Comparison of ENCODE assay signal across 9 cellular contexts in genomic region chr9:35688558-35689350, GRCh38. TPM values are rescaled to one million over a fixed set of nuclear protein-coding genes. Genes with fewer than 3 reads are reported as not detected.
DNase-seq lines count a peak whose midpoint lies in the region; ATAC-seq and TF ChIP-seq lines count a peak whose summit lies in the region.
"Had no signal": no experiment of that assay in that cellular context is flagged by ENCODE, and none has a peak within 500 bp of the region (broad histone marks: within the 10 kb centered on the region; RNA-seq: fewer than 3 reads in every experiment).

No MANE protein-coding gene starts in this region.

- H3K27ac ChIP-seq in CD4-positive, alpha-beta memory T cell (ENCODE audit: low read depth, low read length): no peak overlapping the region

- no peaks in the 10 kb centered on the region for H3K36me3 Mint-ChIP-seq in CD4-positive, alpha-beta memory T cell

- H3K4me3 Mint-ChIP-seq in CD4-positive, alpha-beta memory T cell: peak overlapping the region in 7 of 8 donors; percentile 34 to 84 (median 64)

- no peak for DNase-seq in CD4-positive, alpha-beta memory T cell
- peak; percentile 70 for DNase-seq in MV-4-11 (lab: John Stamatoyannopoulos, UW)
- DNase-seq in choroid plexus epithelial cell (ENCODE audit: low read depth): peak; percentile 83
- peak in 1 of 3 donors; percentile 35 for DNase-seq in mucosa of descending colon
- no peak for DNase-seq in pons (ENCODE audit: low spot score)
- DNase-seq in HEK293T (ENCODE audit: extremely low spot score): no peak
- no peak for DNase-seq in erythroblast (lab: John Stamatoyannopoulos, UW)

- H3K27ac Mint-ChIP-seq in CD4-positive, alpha-beta memory T cell: peak overlapping the region; percentile 42 to 77 (median 75)

- H3K27me3 ChIP-seq in CD4-positive, alpha-beta memory T cell (ENCODE audit: insufficient read depth, low read length): no peaks in the 10 kb centered on the region

- peaks cover 6% of the 10 kb centered on the region for H3K4me1 ChIP-seq in CD4-positive, alpha-beta memory T cell (ENCODE audit: insufficient read depth, low read length)
- peaks cover 7% of the 10 kb centered on the region for H3K4me1 ChIP-seq in mucosa of descending colon (ENCODE audit: low read depth)

- TF ChIP-seq CTCF in choroid plexus epithelial cell (conservative IDR thresholded peaks at IDR 0.05; ENCODE audit: low read depth, low read length): no peak
- TF ChIP-seq CTCF in mucosa of descending colon (IDR thresholded peaks at IDR 0.05): no peak

- ATAC-seq in mucosa of descending colon (peak; percentile 8), HG03520 (IDR thresholded peaks at IDR 0.05; ENCODE audit: unreplicated experiment) (no peak)

- H3K9me3 Mint-ChIP-seq in CD4-positive, alpha-beta memory T cell: no peaks in the 10 kb centered on the region

- CTCF ChIA-PET in CD4-positive, alpha-beta memory T cell (lab: Charles Lee; ENCODE audit: partially characterized antibody): interaction anchor here (0.8 to 2.3 kb wide), 6 partner anchors 9 to 77 kb away, joined by 3 to 35 read pairs (median 4); partner anchors contain the start of genes ARHGEF39, CCDC107 and RMRP
- CTCF ChIA-PET in HEK293T (lab: Yijun Ruan, JAX): interaction anchor here (0.5 to 1.8 kb wide), 2 partner anchors 7 to 149 kb away, joined by 3 to 10 read pairs; no protein-coding TSS in a partner anchor

- no peak for TF ChIP-seq POLR2A in erythroblast (IDR thresholded peaks at IDR 0.05; ENCODE audit: low read length)

- no peaks in the 10 kb centered on the region for H3K9me3 ChIP-seq in CD4-positive, alpha-beta memory T cell (ENCODE audit: control insufficient read depth in 1 of 2, low read length in 2 of 2)
- H3K9me3 ChIP-seq in mucosa of descending colon: no peaks in the 10 kb centered on the region

- H3K4me1 Mint-ChIP-seq in CD4-positive, alpha-beta memory T cell: peaks cover 6 to 33% (median 16%) of the 10 kb centered on the region in 4 donors

- H3K36me3 ChIP-seq in CD4-positive, alpha-beta memory T cell (ENCODE audit: insufficient read depth, low read length): no peaks in the 10 kb centered on the region
- no peaks in the 10 kb centered on the region for H3K36me3 ChIP-seq in mucosa of descending colon (ENCODE audit: low read depth)

- no peak overlapping the region for H3K4me3 ChIP-seq in CD4-positive, alpha-beta memory T cell (ENCODE audit: low read length in 2 of 2)
- H3K4me3 ChIP-seq in choroid plexus epithelial cell (ENCODE audit: low read depth, low read length) (peak overlapping the region; percentile 78), mucosa of descending colon (no peak overlapping the region)

- no peaks in the 10 kb centered on the region for H3K27me3 Mint-ChIP-seq in CD4-positive, alpha-beta memory T cell

- intact Hi-C loops in CD4-positive, alpha-beta memory T cell (cut with micrococcal nuclease): no loop called here
- intact Hi-C loops in mucosa of descending colon (cut with DNase I, micrococcal nuclease): no loop called here

- POLR2A ChIA-PET in CD4-positive, alpha-beta memory T cell (lab: Charles Lee; ENCODE audit: partially characterized antibody): interaction anchor here (0.6 to 12.0 kb wide), 6 partner anchors 9 to 1345 kb away, joined by 3 to 160 read pairs (median 8); partner anchors contain the start of genes ARHGEF39, CCDC107, RMRP and SIT1
- POLR2A ChIA-PET in HEK293T (lab: Yijun Ruan, JAX): interaction anchor here (1.7 kb wide), 1 partner anchor 24 kb away, joined by 8 read pairs; the partner anchor contains the start of gene ARHGEF39

TF ChIP-seq in HEK293T, 16 proteins besides CTCF, POLR2A, EP300 and RAD21:
- no peak for TF ChIP-seq FOXM1 (IDR thresholded peaks at IDR 0.05; ENCODE audit: borderline replicate concordance)
- TF ChIP-seq LEF1 (IDR thresholded peaks at IDR 0.05; ENCODE audit: borderline replicate concordance): no peak
- no peak for TF ChIP-seq HDGF (IDR thresholded peaks at IDR 0.05; ENCODE audit: borderline replicate concordance)
- no peak for TF ChIP-seq CTBP1 (IDR thresholded peaks at IDR 0.05; ENCODE audit: borderline replicate concordance)
- no peak for TF ChIP-seq SP1 (IDR thresholded peaks at IDR 0.05)
- no peak for TF ChIP-seq SUZ12 (IDR thresholded peaks at IDR 0.05)
- TF ChIP-seq NFRKB (IDR thresholded peaks at IDR 0.05): no peak
- TF ChIP-seq FOXA1 (IDR thresholded peaks at IDR 0.05): no peak
- no peak for TF ChIP-seq ELF4 (IDR thresholded peaks at IDR 0.05)
- no peak for TF ChIP-seq PKNOX1 (IDR thresholded peaks at IDR 0.05)
- no peak for TF ChIP-seq ARNT (IDR thresholded peaks at IDR 0.05)
- no peak for TF ChIP-seq TARDBP (IDR thresholded peaks at IDR 0.05)
- TF ChIP-seq L3MBTL2 (conservative IDR thresholded peaks at IDR 0.05): no peak

RNA-seq across cellular contexts. Expression of gene TPM2, which starts 1.0 kb away (rescaled TPM):
- total RNA-seq in CD4-positive, alpha-beta memory T cell: 10 to 100 TPM; 72.6 to 79.6 TPM
- under 1 TPM in 1 of 2 donors, not detected in 1; 0.79 TPM for polyA plus RNA-seq in CD4-positive, alpha-beta memory T cell
- 1,000 to 10,000 TPM in 1 of 3 donors, 100 to 1,000 TPM in 1, 10 to 100 TPM in 1; 45.3 to 1,899 (median 152) TPM for total RNA-seq in mucosa of descending colon
- polyA plus RNA-seq: neural cell had no signal

RNA-seq across cellular contexts. Expression of gene CA9, which starts 15.0 kb away (rescaled TPM):
- total RNA-seq in CD4-positive, alpha-beta memory T cell: not detected
- polyA plus RNA-seq in CD4-positive, alpha-beta memory T cell: not detected
- total RNA-seq in mucosa of descending colon: 1 to 10 TPM in 1 of 3 donors, under 1 TPM in 1, not detected in 1; 0.61 to 1.7 TPM
- polyA plus RNA-seq: neural cell had no signal

RNA-seq across cellular contexts. Expression of gene ARHGEF39, which starts 23.8 kb away (rescaled TPM):
- not detected for total RNA-seq in CD4-positive, alpha-beta memory T cell
- polyA plus RNA-seq in CD4-positive, alpha-beta memory T cell: 1 to 10 TPM; 1.0 to 1.1 TPM
- 10 to 100 TPM in 1 of 3 donors, 1 to 10 TPM in 2; 2.6 to 10.3 (median 6.4) TPM for total RNA-seq in mucosa of descending colon

RNA-seq across cellular contexts. Expression of gene CCDC107, which starts 30.7 kb away (rescaled TPM):
- 10 to 100 TPM; 28.4 to 30.4 TPM for total RNA-seq in CD4-positive, alpha-beta memory T cell
- polyA plus RNA-seq in CD4-positive, alpha-beta memory T cell: 10 to 100 TPM; 90.5 to 92.5 TPM
- total RNA-seq in mucosa of descending colon: 10 to 100 TPM; 25.2 to 55.8 (median 35.8) TPM

RNA-seq across cellular contexts. Expression of gene RMRP, which starts 30.9 kb away (rescaled TPM):
- total RNA-seq in CD4-positive, alpha-beta memory T cell: over 10,000 TPM; 18,678 to 21,585 TPM
- polyA plus RNA-seq in CD4-positive, alpha-beta memory T cell: 10 to 100 TPM in 1 of 2 donors, not detected in 1; 54.3 TPM
- over 10,000 TPM in 2 of 3 donors, 1,000 to 10,000 TPM in 1; 9,213 to 30,268 (median 19,463) TPM for total RNA-seq in mucosa of descending colon
- polyA plus RNA-seq: neural cell had no signal

Comparison
In these comparisons a context has a peak if more than half of its experiments do, and no peak if none do; other contexts are left out.
1. DNase-seq: peak in MV-4-11 (single experiment) and choroid plexus epithelial cell (single experiment); none in CD4-positive, alpha-beta memory T cell (0 of 5), pons (single experiment), HEK293T (single experiment) and erythroblast (0 of 2).